ENCODE assay signal across 16 cellular contexts in genomic region chr3:177499779-177500423, GRCh38.
"Had no signal": no experiment of that assay in that cellular context is flagged by ENCODE, and none has a peak within 500 bp of the region (broad histone marks: within the 10 kb centered on the region; RNA-seq: fewer than 3 reads in every experiment).

No MANE protein-coding gene starts in this region.

- H3K27me3 ChIP-seq: esophagus muscularis mucosa, upper lobe of left lung had no signal

- H3K36me3 ChIP-seq: esophagus muscularis mucosa, upper lobe of left lung had no signal

- H3K9me3 Mint-ChIP-seq: activated T-helper 1 cell treated with anti-CD3 and anti-CD28 coated beads, Interleukin-12 subunit alpha, Interleukin-12 subunit beta, Interleukin-2, Interleukin-4 antibody, amounts not matched to agents 30 ng/mL and 10 ng/mL and 1 ng/mL, durations not matched to agents 14 hours and 24 hours and 36 hours had no signal

- H3K9me3 ChIP-seq: esophagus muscularis mucosa, upper lobe of left lung had no signal

- H3K4me3 ChIP-seq: esophagus muscularis mucosa, upper lobe of left lung had no signal

- DNase-seq: activated CD4-positive, alpha-beta T cell treated with anti-CD3 and anti-CD28 coated beads for 4 hours; activated CD8-positive, alpha-beta memory T cell treated with anti-CD3 and anti-CD28 coated beads, Interleukin-2, amount 50 U/mL, for 48 hours; activated CD8-positive, alpha-beta T cell treated with anti-CD3 and anti-CD28 coated beads, Interleukin-2, amount 10 ng/mL, durations not matched to agents 7 days and 5 days; activated naive CD4-positive, alpha-beta T cell; aorta; glutamatergic neuron; left ventricle myocardium superior; posterior cingulate gyrus; right cardiac atrium; stimulated activated CD4-positive, alpha-beta T cell treated with anti-CD3 and anti-CD28 coated beads, Interleukin-1b, Interleukin-23, amount 100 ng/mL, for 48 hours; upper lobe of left lung had no signal

- H3K27ac Mint-ChIP-seq: activated CD8-positive, alpha-beta T cell treated with anti-CD3 and anti-CD28 coated beads, Interleukin-2, amount 10 ng/mL, durations not matched to agents 7 days and 5 days; activated T-helper 1 cell treated with anti-CD3 and anti-CD28 coated beads, Interleukin-12 subunit alpha, Interleukin-12 subunit beta, Interleukin-2, Interleukin-4 antibody, amounts not matched to agents 30 ng/mL and 10 ng/mL and 1 ng/mL, durations not matched to agents 14 hours and 24 hours and 36 hours; stimulated activated memory B cell treated with anti-CD40 and anti-IgM and Interleukin-4, amounts not matched to agents 10 μg/mL and 1 μg/mL and 100 μg/mL, for 72 hours had no signal

- H3K27me3 Mint-ChIP-seq: stimulated activated memory B cell treated with anti-CD40 and anti-IgM and Interleukin-4, amounts not matched to agents 10 μg/mL and 1 μg/mL and 100 μg/mL, for 72 hours had no signal

- FAIRE-seq: bronchial epithelial cell had no signal

- H3K27ac ChIP-seq: esophagus muscularis mucosa, upper lobe of left lung, VCaP had no signal

- H3K36me3 Mint-ChIP-seq: stimulated activated memory B cell treated with anti-CD40 and anti-IgM and Interleukin-4, amounts not matched to agents 10 μg/mL and 1 μg/mL and 100 μg/mL, for 72 hours had no signal

- ATAC-seq: activated CD8-positive, alpha-beta T cell treated with anti-CD3 and anti-CD28 coated beads, Interleukin-2, amount 10 ng/mL, durations not matched to agents 7 days and 5 days; left ventricle myocardium superior; right cardiac atrium; stimulated activated memory B cell treated with anti-CD40 and anti-IgM and Interleukin-4, amounts not matched to agents 10 μg/mL and 1 μg/mL and 100 μg/mL, for 72 hours had no signal

- H3K4me3 Mint-ChIP-seq: activated CD8-positive, alpha-beta T cell treated with anti-CD3 and anti-CD28 coated beads, Interleukin-2, amount 10 ng/mL, durations not matched to agents 7 days and 5 days; activated T-helper 1 cell treated with anti-CD3 and anti-CD28 coated beads, Interleukin-12 subunit alpha, Interleukin-12 subunit beta, Interleukin-2, Interleukin-4 antibody, amounts not matched to agents 30 ng/mL and 10 ng/mL and 1 ng/mL, durations not matched to agents 14 hours and 24 hours and 36 hours; stimulated activated memory B cell treated with anti-CD40 and anti-IgM and Interleukin-4, amounts not matched to agents 10 μg/mL and 1 μg/mL and 100 μg/mL, for 72 hours had no signal
